9 cellular contexts compared by ENCODE assay signal in the genomic region with DNA sequence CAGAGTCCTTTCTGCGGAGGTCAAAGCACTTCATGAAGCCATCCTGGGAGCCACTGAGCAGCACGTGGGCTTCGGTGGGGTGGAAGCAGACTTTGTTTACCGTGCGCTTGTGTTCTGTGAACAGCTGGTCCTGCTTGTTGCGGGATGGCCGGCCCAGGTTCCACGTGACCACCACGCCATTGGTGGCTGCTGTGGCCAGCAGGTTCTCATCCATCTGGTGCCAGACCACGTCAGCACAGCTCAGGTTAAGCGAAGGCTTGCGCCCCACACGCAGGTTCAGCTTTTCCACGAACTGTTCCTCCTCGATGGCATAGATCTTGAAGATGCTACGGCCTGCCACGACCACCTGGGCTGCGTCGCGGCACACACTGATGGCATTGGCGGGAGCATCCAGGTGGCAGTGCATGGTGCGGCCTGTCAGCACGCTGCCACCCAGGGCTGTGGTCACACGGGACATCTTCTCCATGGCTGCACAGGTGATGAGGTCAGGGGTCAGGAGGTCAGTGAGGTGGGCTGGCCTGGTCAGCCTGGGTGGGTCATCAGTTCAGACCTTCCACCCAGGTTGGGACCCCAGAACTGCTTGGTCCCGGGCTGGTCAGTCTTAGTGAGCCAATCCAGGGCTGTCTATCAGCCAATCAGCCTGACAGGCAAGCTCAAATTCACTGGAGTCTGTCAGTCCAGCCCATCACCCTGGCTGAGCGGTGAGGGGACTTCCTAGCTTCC. TPM values are rescaled to one million over a fixed set of nuclear protein-coding genes. Genes with fewer than 3 reads are reported as not detected.
DNase-seq lines count a peak whose midpoint lies in the region; ATAC-seq, FAIRE-seq and TF ChIP-seq lines count a peak whose summit lies in the region.
"Had no signal": no experiment of that assay in that cellular context is flagged by ENCODE, and none has a peak within 500 bp of the region (broad histone marks: within the 10 kb centered on the region; RNA-seq: fewer than 3 reads in every experiment).

No MANE protein-coding gene starts in this region.

- no peak for DNase-seq in activated CD8-positive, alpha-beta memory T cell treated with anti-CD3 and anti-CD28 coated beads, Interleukin-2, amount 10 ng/mL, durations not matched to agents 7 days and 5 days
- DNase-seq in activated CD8-positive, alpha-beta memory T cell treated with anti-CD3 and anti-CD28 coated beads, Interleukin-2, amount 50 U/mL, for 48 hours, result no peak
- DNase-seq in HepG2 (ENCODE audit: low spot score) (no peak), GM13977 (ENCODE audit: low spot score) (no peak), posterior cingulate gyrus (no peak), H4 (ENCODE audit: low spot score) (no peak)

- H3K36me3 ChIP-seq in HepG2 (replicated peaks in 1 of 2; ENCODE audit: control insufficient read depth in 1 of 2, insufficient read depth in 2 of 2, low read length in 2 of 2) (peaks cover 3 to 7% of the 10 kb centered on the region in 2 experiments; a peak in 1 of 5 replicates), thymus (ENCODE audit: control insufficient read depth, insufficient read depth) (peaks cover 20% of the 10 kb centered on the region)

- H3K36me3 Mint-ChIP-seq in activated CD8-positive, alpha-beta memory T cell treated with anti-CD3 and anti-CD28 coated beads, Interleukin-2, amount 10 ng/mL, durations not matched to agents 7 days and 5 days, result peaks cover 4% of the 10 kb centered on the region

- 91% methylated on average over 18 of the region's 26 CpGs for WGBS in HepG2 (ENCODE audit: low lambda C conversion rate)
- WGBS in thymus, result 90% methylated on average over 26 of the region's 26 CpGs

- peak overlapping the region; percentile 94 for H3K9ac ChIP-seq in HepG2 (ENCODE audit: insufficient read depth, low read depth, low read length)

- H3K27ac ChIP-seq in angular gyrus (ENCODE audit: low read depth, low read length) (peak overlapping the region; percentile 52), HepG2 (ENCODE audit: extremely low read length, insufficient read depth, low read length) (peak overlapping the region; percentile 60), thymus (ENCODE audit: low read depth) (no peak overlapping the region)

- TF ChIP-seq EP300 in HepG2 (IDR thresholded peaks at IDR 0.05; ENCODE audit: low read depth in 2 of 2, low read length in 2 of 2), result no peak
- TF ChIP-seq EP300 in HepG2 (CRISPR knock-in tag; IDR thresholded peaks at IDR 0.05; ENCODE audit: borderline replicate concordance), result no peak

- H3K9me3 ChIP-seq in HepG2 (ENCODE audit: low read length) (no peaks in the 10 kb centered on the region), thymus (ENCODE audit: control insufficient read depth) (no peaks in the 10 kb centered on the region)

- CTCF ChIA-PET in activated CD8-positive, alpha-beta memory T cell treated with anti-CD3 and anti-CD28 coated beads, Interleukin-2, amount 10 ng/mL, durations not matched to agents 7 days and 5 days (lab: Charles Lee), result interaction anchor here (0.8 to 1.6 kb wide), 7 partner anchors 9 to 33 kb away, joined by 3 to 6 read pairs (median 4); partner anchors contain the start of genes ANTKMT, RHOT2 and STUB1
- CTCF ChIA-PET in HepG2 (lab: Yijun Ruan, JAX; ENCODE audit: low intra/inter-chr PET ratio, low total read pairs), result no interaction called here

- POLR2A ChIA-PET in HepG2 (lab: Yijun Ruan, JAX), result interaction anchor here (0.9 to 2.7 kb wide), 7 partner anchors 9 to 42 kb away, joined by 3 to 34 read pairs (median 4); partner anchors contain the start of genes ANTKMT, METRN, STUB1 and WDR90

- no peak overlapping the region for H2AFZ ChIP-seq in HepG2 (ENCODE audit: low read length)

- FAIRE-seq in HepG2 (lab: Jason Lieb, UNC), result no peak
- FAIRE-seq: endometrium had no signal

- TF ChIP-seq CTCF in HepG2 (CRISPR knock-in tag; IDR thresholded peaks at IDR 0.05) (no peak), GM13977 (IDR thresholded peaks at IDR 0.05; ENCODE audit: extremely low read depth, insufficient read depth, missing control alignments) (no peak)

- no TSS peak for BruUV-seq in HepG2 (replicated peaks; lab: Mats Ljungman, UMichigan)

- TF ChIP-seq POLR2A in HepG2 (IDR thresholded peaks at IDR 0.05; ENCODE audit: insufficient read depth in 1 of 2, low read depth in 2 of 2, low read length in 2 of 2), result peak in 1 of 2 experiments; percentile 19; a peak in 2 of 4 replicates

- no peaks in the 10 kb centered on the region for H4K20me1 ChIP-seq in HepG2 (ENCODE audit: insufficient read depth, low read length)

- H3K27me3 Mint-ChIP-seq in activated CD8-positive, alpha-beta memory T cell treated with anti-CD3 and anti-CD28 coated beads, Interleukin-2, amount 10 ng/mL, durations not matched to agents 7 days and 5 days, result peaks cover 10% of the 10 kb centered on the region

- peaks cover 2% of the 10 kb centered on the region for H3K79me2 ChIP-seq in HepG2 (ENCODE audit: insufficient read depth, low read length)

- peak overlapping the region; percentile 87 for H3K27ac Mint-ChIP-seq in activated CD8-positive, alpha-beta memory T cell treated with anti-CD3 and anti-CD28 coated beads, Interleukin-2, amount 10 ng/mL, durations not matched to agents 7 days and 5 days

- H3K4me1 ChIP-seq in HepG2 (ENCODE audit: insufficient read depth, low read length) (peaks cover 19% of the 10 kb centered on the region), thymus (ENCODE audit: control insufficient read depth, insufficient read depth, low read length) (peaks cover 29% of the 10 kb centered on the region)

- intact Hi-C loops in HepG2 (cut with micrococcal nuclease; ENCODE audit: unreplicated experiment) (no loop called here), posterior cingulate gyrus (cut with DNase I) (no loop called here)

- peak; percentile 2 for ATAC-seq in activated CD8-positive, alpha-beta memory T cell treated with anti-CD3 and anti-CD28 coated beads, Interleukin-2, amount 10 ng/mL, durations not matched to agents 7 days and 5 days
- ATAC-seq in HepG2, result peak; percentile 2; the same call in 1 of the 3 replicates

- peak overlapping the region; percentile 89 to 99 (median 96) for H3K4me3 ChIP-seq in HepG2 (replicated peaks in 1 of 3; ENCODE audit: insufficient read depth in 1 of 3, low read depth in 2 of 3, low read length in 3 of 3)
- peak overlapping the region; percentile 80 for H3K4me3 ChIP-seq in thymus (ENCODE audit: low read length)

- in situ Hi-C loops in HepG2 (cut with HindIII; ENCODE audit: extremely low pct_ligation_motif_present, low pct_unique_long_range_greater_than_20kb), result no loop called here
- in situ Hi-C loops in GM13977 (cut with MboI; ENCODE audit: low pct_unique_long_range_greater_than_20kb, low sequenced_read_pairs, unreplicated experiment), result no loop called here

- peaks cover 3 to 13% of the 10 kb centered on the region in 2 experiments; a peak in 3 of 5 replicates for H3K27me3 ChIP-seq in HepG2 (ENCODE audit: control insufficient read depth in 1 of 2, insufficient read depth in 2 of 2, low read length in 2 of 2)
- peaks cover 28% of the 10 kb centered on the region for H3K27me3 ChIP-seq in thymus (ENCODE audit: control insufficient read depth, insufficient read depth)

- peaks cover 28% of the 10 kb centered on the region for H3K4me1 Mint-ChIP-seq in activated CD8-positive, alpha-beta memory T cell treated with anti-CD3 and anti-CD28 coated beads, Interleukin-2, amount 10 ng/mL, durations not matched to agents 7 days and 5 days

- H3K4me3 Mint-ChIP-seq in activated CD8-positive, alpha-beta memory T cell treated with anti-CD3 and anti-CD28 coated beads, Interleukin-2, amount 10 ng/mL, durations not matched to agents 7 days and 5 days, result peak overlapping the region; percentile 84

- TF ChIP-seq RAD21 in HepG2 (CRISPR knock-in tag; IDR thresholded peaks at IDR 0.05), result no peak

- peaks cover 2% of the 10 kb centered on the region for H3K9me3 Mint-ChIP-seq in activated CD8-positive, alpha-beta memory T cell treated with anti-CD3 and anti-CD28 coated beads, Interleukin-2, amount 10 ng/mL, durations not matched to agents 7 days and 5 days (ENCODE audit: low read depth)

- peak overlapping the region; percentile 91 for H3K4me2 ChIP-seq in HepG2 (ENCODE audit: low read depth, low read length)

RNA-seq across cellular contexts. Expression of gene WDR24, which starts 0.9 kb away (rescaled TPM):
- total RNA-seq in activated CD8-positive, alpha-beta memory T cell treated with anti-CD3 and anti-CD28 coated beads, Interleukin-2, amount 10 ng/mL, durations not matched to agents 7 days and 5 days, result 10 to 100 TPM; 18.9 to 19.4 TPM
- total RNA-seq in HepG2 (2016; rRNA removed; fragmentation: Illumina TruSeq; extraction: Trizol), result 1.4 and 3.8 TPM in 2 replicates
- 0.35 and 0.40 TPM in 2 replicates for total RNA-seq in HepG2 (2016; cell fraction: cytosol; rRNA removed; fragmentation: Illumina TruSeq; extraction: Trizol; ENCODE audit: low read depth)
- total RNA-seq in HepG2 (2016; cell fraction: insoluble cytoplasmic fraction; rRNA removed; fragmentation: Illumina TruSeq; extraction: Trizol), result 1.2 and 4.3 TPM in 2 replicates
- 0.83 and 1.7 TPM in 2 replicates for total RNA-seq in HepG2 (2016; cell fraction: membrane; rRNA removed; fragmentation: Illumina TruSeq; extraction: Trizol)
- total RNA-seq in HepG2 (2016; cell fraction: nucleus; rRNA removed; fragmentation: Illumina TruSeq; extraction: Trizol), result 6.4 and 7.9 TPM in 2 replicates
- polyA plus RNA-seq in HepG2 (2011; rRNA removed), result 4.5 and 8.3 TPM in 2 replicates
- 1.3 and 1.9 TPM in 2 replicates for polyA plus RNA-seq in HepG2 (2011; cell fraction: cytosol; rRNA removed)
- 117 and 130 TPM in 2 replicates for polyA plus RNA-seq in HepG2 (2011; cell fraction: nucleus; rRNA removed)
- 4.1 and 6.2 TPM in 2 replicates for polyA plus RNA-seq in HepG2 (2012)
- 0.34 and 0.43 TPM in 2 replicates for polyA plus RNA-seq in HepG2 (2016; cell fraction: cytosol; fragmentation: Illumina TruSeq; extraction: Trizol; ENCODE audit: low read depth)
- 0.93 and 2.0 TPM in 2 replicates for polyA plus RNA-seq in HepG2 (2016; cell fraction: insoluble cytoplasmic fraction; fragmentation: Illumina TruSeq; extraction: Trizol; ENCODE audit: low read depth)
- 0.53 and 0.66 TPM in 2 replicates for polyA plus RNA-seq in HepG2 (2016; cell fraction: membrane; fragmentation: Illumina TruSeq; extraction: Trizol; ENCODE audit: low read depth)
- 17.5 and 18.7 TPM in 2 replicates for polyA plus RNA-seq in HepG2 (2016; cell fraction: nucleus; fragmentation: Illumina TruSeq; extraction: Trizol; ENCODE audit: insufficient read depth, low read depth)
- 9.5 and 10.1 TPM in 2 replicates for polyA minus RNA-seq in HepG2 (2011; rRNA and poly(A)+ RNA removed; ENCODE audit: low replicate concordance)
- 1.4 and 1.5 TPM in 2 replicates for polyA minus RNA-seq in HepG2 (2011; cell fraction: cytosol; rRNA and poly(A)+ RNA removed)
- polyA minus RNA-seq in HepG2 (2011; cell fraction: nucleus; rRNA and poly(A)+ RNA removed), result 13.9 and 15.6 TPM in 2 replicates
- polyA plus RNA-seq in thymus, result 10.1 TPM
- total RNA-seq in H4 (2014; rRNA removed; shearing (Covaris generic)), result 0.86 and 0.99 TPM in 2 replicates

RNA-seq across cellular contexts. Expression of gene JMJD8, which starts 5.2 kb away (rescaled TPM):
- 10 to 100 TPM; 30.5 to 37.1 TPM for total RNA-seq in activated CD8-positive, alpha-beta memory T cell treated with anti-CD3 and anti-CD28 coated beads, Interleukin-2, amount 10 ng/mL, durations not matched to agents 7 days and 5 days
- total RNA-seq in HepG2 (2016; rRNA removed; fragmentation: Illumina TruSeq; extraction: Trizol), result 0.55 and 2.6 TPM in 2 replicates
- 0.40 and 0.88 TPM in 2 replicates for total RNA-seq in HepG2 (2016; cell fraction: cytosol; rRNA removed; fragmentation: Illumina TruSeq; extraction: Trizol; ENCODE audit: low read depth)
- 0.77 and 3.8 TPM in 2 replicates for total RNA-seq in HepG2 (2016; cell fraction: insoluble cytoplasmic fraction; rRNA removed; fragmentation: Illumina TruSeq; extraction: Trizol)
- total RNA-seq in HepG2 (2016; cell fraction: membrane; rRNA removed; fragmentation: Illumina TruSeq; extraction: Trizol), result 1.2 and 1.4 TPM in 2 replicates
- total RNA-seq in HepG2 (2016; cell fraction: nucleus; rRNA removed; fragmentation: Illumina TruSeq; extraction: Trizol), result 5.1 and 7.1 TPM in 2 replicates
- 11.8 and 17.3 TPM in 2 replicates for polyA plus RNA-seq in HepG2 (2011; rRNA removed)
- 4.0 and 8.1 TPM in 2 replicates for polyA plus RNA-seq in HepG2 (2011; cell fraction: cytosol; rRNA removed)
- polyA plus RNA-seq in HepG2 (2011; cell fraction: nucleus; rRNA removed), result 157 and 173 TPM in 2 replicates
- 6.9 and 9.3 TPM in 2 replicates for polyA plus RNA-seq in HepG2 (2012)
- 0.87 and 1.2 TPM in 2 replicates for polyA plus RNA-seq in HepG2 (2016; cell fraction: cytosol; fragmentation: Illumina TruSeq; extraction: Trizol; ENCODE audit: low read depth)
- polyA plus RNA-seq in HepG2 (2016; cell fraction: insoluble cytoplasmic fraction; fragmentation: Illumina TruSeq; extraction: Trizol; ENCODE audit: low read depth), result 1.8 and 2.0 TPM in 2 replicates
- polyA plus RNA-seq in HepG2 (2016; cell fraction: membrane; fragmentation: Illumina TruSeq; extraction: Trizol; ENCODE audit: low read depth), result 1.7 TPM in 2 replicates
- 33.6 and 33.9 TPM in 2 replicates for polyA plus RNA-seq in HepG2 (2016; cell fraction: nucleus; fragmentation: Illumina TruSeq; extraction: Trizol; ENCODE audit: insufficient read depth, low read depth)
- 2.1 and 48.1 TPM in 2 replicates for polyA minus RNA-seq in HepG2 (2011; rRNA and poly(A)+ RNA removed; ENCODE audit: low replicate concordance)
- 1.9 and 3.5 TPM in 2 replicates for polyA minus RNA-seq in HepG2 (2011; cell fraction: cytosol; rRNA and poly(A)+ RNA removed)
- polyA minus RNA-seq in HepG2 (2011; cell fraction: nucleus; rRNA and poly(A)+ RNA removed), result 6.3 and 7.6 TPM in 2 replicates
- polyA plus RNA-seq in thymus, result 31.2 TPM
- 11.3 and 18.1 TPM in 2 replicates for total RNA-seq in H4 (2014; rRNA removed; shearing (Covaris generic))

RNA-seq across cellular contexts. Expression of gene STUB1, which starts 9.1 kb away (rescaled TPM):
- total RNA-seq in activated CD8-positive, alpha-beta memory T cell treated with anti-CD3 and anti-CD28 coated beads, Interleukin-2, amount 10 ng/mL, durations not matched to agents 7 days and 5 days, result 10 to 100 TPM; 84.2 to 87.1 TPM
- 78.2 and 79.9 TPM in 2 replicates for total RNA-seq in HepG2 (2016; rRNA removed; fragmentation: Illumina TruSeq; extraction: Trizol)
- 125 and 168 TPM in 2 replicates for total RNA-seq in HepG2 (2016; cell fraction: cytosol; rRNA removed; fragmentation: Illumina TruSeq; extraction: Trizol; ENCODE audit: low read depth)
- total RNA-seq in HepG2 (2016; cell fraction: insoluble cytoplasmic fraction; rRNA removed; fragmentation: Illumina TruSeq; extraction: Trizol), result 64.5 and 82.1 TPM in 2 replicates
- 131 and 166 TPM in 2 replicates for total RNA-seq in HepG2 (2016; cell fraction: membrane; rRNA removed; fragmentation: Illumina TruSeq; extraction: Trizol)
- 43.4 and 46.1 TPM in 2 replicates for total RNA-seq in HepG2 (2016; cell fraction: nucleus; rRNA removed; fragmentation: Illumina TruSeq; extraction: Trizol)
- polyA plus RNA-seq in HepG2 (2011; rRNA removed) (52.9 and 59.6 TPM in 2 replicates), thymus (122 TPM)
- 46.6 and 58.6 TPM in 2 replicates for polyA plus RNA-seq in HepG2 (2011; cell fraction: cytosol; rRNA removed)
- polyA plus RNA-seq in HepG2 (2011; cell fraction: nucleus; rRNA removed), result 79.7 and 81.3 TPM in 2 replicates
- polyA plus RNA-seq in HepG2 (2012), result 27.7 and 37.3 TPM in 2 replicates
- polyA plus RNA-seq in HepG2 (2016; cell fraction: cytosol; fragmentation: Illumina TruSeq; extraction: Trizol; ENCODE audit: low read depth), result 114 and 130 TPM in 2 replicates
- 75.6 and 85.1 TPM in 2 replicates for polyA plus RNA-seq in HepG2 (2016; cell fraction: insoluble cytoplasmic fraction; fragmentation: Illumina TruSeq; extraction: Trizol; ENCODE audit: low read depth)
- polyA plus RNA-seq in HepG2 (2016; cell fraction: membrane; fragmentation: Illumina TruSeq; extraction: Trizol; ENCODE audit: low read depth), result 124 and 138 TPM in 2 replicates
- polyA plus RNA-seq in HepG2 (2016; cell fraction: nucleus; fragmentation: Illumina TruSeq; extraction: Trizol; ENCODE audit: insufficient read depth, low read depth), result 73.2 and 92.9 TPM in 2 replicates
- 32.3 and 38.9 TPM in 2 replicates for polyA minus RNA-seq in HepG2 (2011; rRNA and poly(A)+ RNA removed; ENCODE audit: low replicate concordance)
- 6.7 and 10.7 TPM in 2 replicates for polyA minus RNA-seq in HepG2 (2011; cell fraction: cytosol; rRNA and poly(A)+ RNA removed)
- polyA minus RNA-seq in HepG2 (2011; cell fraction: nucleus; rRNA and poly(A)+ RNA removed), result 18.6 and 20.1 TPM in 2 replicates
- 102 and 123 TPM in 2 replicates for total RNA-seq in H4 (2014; rRNA removed; shearing (Covaris generic))

RNA-seq across cellular contexts. Expression of gene RHBDL1, which starts 13.9 kb away (rescaled TPM):
- under 1 TPM; 0.37 to 0.79 TPM for total RNA-seq in activated CD8-positive, alpha-beta memory T cell treated with anti-CD3 and anti-CD28 coated beads, Interleukin-2, amount 10 ng/mL, durations not matched to agents 7 days and 5 days
- 0.87 and 1.8 TPM in 2 replicates for total RNA-seq in HepG2 (2016; rRNA removed; fragmentation: Illumina TruSeq; extraction: Trizol)
- 0.79 and 0.81 TPM in 2 replicates for total RNA-seq in HepG2 (2016; cell fraction: cytosol; rRNA removed; fragmentation: Illumina TruSeq; extraction: Trizol; ENCODE audit: low read depth)
- total RNA-seq in HepG2 (2016; cell fraction: insoluble cytoplasmic fraction; rRNA removed; fragmentation: Illumina TruSeq; extraction: Trizol), result 0.74 and 2.3 TPM in 2 replicates
- total RNA-seq in HepG2 (2016; cell fraction: membrane; rRNA removed; fragmentation: Illumina TruSeq; extraction: Trizol), result 0.45 and 1.1 TPM in 2 replicates
- total RNA-seq in HepG2 (2016; cell fraction: nucleus; rRNA removed; fragmentation: Illumina TruSeq; extraction: Trizol), result 2.0 and 3.2 TPM in 2 replicates
- polyA plus RNA-seq in HepG2 (2011; rRNA removed) (3.8 and 5.3 TPM in 2 replicates), thymus (3.1 TPM)
- polyA plus RNA-seq in HepG2 (2011; cell fraction: cytosol; rRNA removed), result 1.8 and 3.5 TPM in 2 replicates
- polyA plus RNA-seq in HepG2 (2011; cell fraction: nucleus; rRNA removed), result 77.4 and 90.6 TPM in 2 replicates
- 1.8 and 3.6 TPM in 2 replicates for polyA plus RNA-seq in HepG2 (2012)
- 0.59 and 0.78 TPM in 2 replicates for polyA plus RNA-seq in HepG2 (2016; cell fraction: cytosol; fragmentation: Illumina TruSeq; extraction: Trizol; ENCODE audit: low read depth)
- polyA plus RNA-seq in HepG2 (2016; cell fraction: insoluble cytoplasmic fraction; fragmentation: Illumina TruSeq; extraction: Trizol; ENCODE audit: low read depth), result 0.68 and 0.70 TPM in 2 replicates
- polyA plus RNA-seq in HepG2 (2016; cell fraction: membrane; fragmentation: Illumina TruSeq; extraction: Trizol; ENCODE audit: low read depth), result 0.38 and 0.56 TPM in 2 replicates
- polyA plus RNA-seq in HepG2 (2016; cell fraction: nucleus; fragmentation: Illumina TruSeq; extraction: Trizol; ENCODE audit: insufficient read depth, low read depth), result 6.7 and 9.7 TPM in 2 replicates
- 1.4 and 3.1 TPM in 2 replicates for polyA minus RNA-seq in HepG2 (2011; rRNA and poly(A)+ RNA removed; ENCODE audit: low replicate concordance)
- polyA minus RNA-seq in HepG2 (2011; cell fraction: cytosol; rRNA and poly(A)+ RNA removed), result 0.70 and 0.99 TPM in 2 replicates
- polyA minus RNA-seq in HepG2 (2011; cell fraction: nucleus; rRNA and poly(A)+ RNA removed), result 3.9 and 4.6 TPM in 2 replicates
- 0.31 and 3.8 TPM in 2 replicates for total RNA-seq in H4 (2014; rRNA removed; shearing (Covaris generic))

RNA-seq across cellular contexts. Expression of gene FBXL16, which starts 16.3 kb away (rescaled TPM):
- total RNA-seq in activated CD8-positive, alpha-beta memory T cell treated with anti-CD3 and anti-CD28 coated beads, Interleukin-2, amount 10 ng/mL, durations not matched to agents 7 days and 5 days, result 1 to 10 TPM; 4.2 to 7.5 TPM
- 0.20 and 0.22 TPM in 2 replicates for total RNA-seq in HepG2 (2016; rRNA removed; fragmentation: Illumina TruSeq; extraction: Trizol)
- 0.10 TPM in 1 of 2 replicates, not detected in the other for total RNA-seq in HepG2 (2016; cell fraction: cytosol; rRNA removed; fragmentation: Illumina TruSeq; extraction: Trizol; ENCODE audit: low read depth)
- total RNA-seq in HepG2 (2016; cell fraction: insoluble cytoplasmic fraction; rRNA removed; fragmentation: Illumina TruSeq; extraction: Trizol), result 0.19 TPM in 1 of 2 replicates, not detected in the other
- 0.10 and 0.22 TPM in 2 replicates for total RNA-seq in HepG2 (2016; cell fraction: membrane; rRNA removed; fragmentation: Illumina TruSeq; extraction: Trizol)
- total RNA-seq in HepG2 (2016; cell fraction: nucleus; rRNA removed; fragmentation: Illumina TruSeq; extraction: Trizol), result 0.19 TPM in 1 of 2 replicates, not detected in the other
- 2.0 and 2.2 TPM in 2 replicates for polyA plus RNA-seq in HepG2 (2011; rRNA removed)
- polyA plus RNA-seq in HepG2 (2011; cell fraction: cytosol; rRNA removed), result 1.6 and 3.1 TPM in 2 replicates
- polyA plus RNA-seq in HepG2 (2011; cell fraction: nucleus; rRNA removed), result 4.4 and 5.3 TPM in 2 replicates
- 2.8 and 5.8 TPM in 2 replicates for polyA plus RNA-seq in HepG2 (2012)
- polyA plus RNA-seq in HepG2 (2016; cell fraction: cytosol; fragmentation: Illumina TruSeq; extraction: Trizol; ENCODE audit: low read depth), result 0.14 and 2.9 TPM in 2 replicates
- polyA plus RNA-seq in HepG2 (2016; cell fraction: insoluble cytoplasmic fraction; fragmentation: Illumina TruSeq; extraction: Trizol; ENCODE audit: low read depth), result 0.45 and 0.64 TPM in 2 replicates
- polyA plus RNA-seq in HepG2 (2016; cell fraction: membrane; fragmentation: Illumina TruSeq; extraction: Trizol; ENCODE audit: low read depth), result 0.38 and 0.42 TPM in 2 replicates
- 0.35 and 0.36 TPM in 2 replicates for polyA plus RNA-seq in HepG2 (2016; cell fraction: nucleus; fragmentation: Illumina TruSeq; extraction: Trizol; ENCODE audit: insufficient read depth, low read depth)
- 4.1 and 8.8 TPM in 2 replicates for polyA minus RNA-seq in HepG2 (2011; rRNA and poly(A)+ RNA removed; ENCODE audit: low replicate concordance)
- 1.8 and 2.7 TPM in 2 replicates for polyA minus RNA-seq in HepG2 (2011; cell fraction: cytosol; rRNA and poly(A)+ RNA removed)
- polyA minus RNA-seq in HepG2 (2011; cell fraction: nucleus; rRNA and poly(A)+ RNA removed), result 0.52 and 0.99 TPM in 2 replicates
- polyA plus RNA-seq in thymus, result 9.6 TPM
- 1.0 and 2.2 TPM in 2 replicates for total RNA-seq in H4 (2014; rRNA removed; shearing (Covaris generic))
